Comparison of ENCODE assay signal across 14 cellular contexts in the genomic region with DNA sequence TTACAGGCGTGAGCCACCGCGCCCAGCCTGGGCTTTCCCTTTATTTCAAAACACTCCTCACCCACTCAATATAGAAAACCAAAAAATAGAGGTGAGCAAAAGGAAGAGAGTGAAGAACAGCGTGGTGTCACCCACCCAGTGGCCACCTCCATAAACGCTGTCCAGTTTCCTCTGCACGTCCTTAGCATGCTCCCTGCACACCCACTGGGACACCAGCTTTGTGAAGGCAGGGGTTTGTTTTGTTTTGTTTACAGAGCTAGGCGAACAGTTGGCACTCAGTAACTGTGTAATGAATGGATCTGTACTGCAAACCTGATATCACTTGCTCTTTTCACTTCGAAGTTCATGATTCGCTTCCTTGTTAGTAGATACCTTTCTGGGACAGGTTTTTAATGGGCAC.
A peak's percentile ranks its signal among the peaks of the same experiment; 100 is the strongest.
DNase-seq lines count a peak whose midpoint lies in the region; ATAC-seq and TF ChIP-seq lines count a peak whose summit lies in the region.
"Had no signal": no experiment of that assay in that cellular context is flagged by ENCODE, and none has a peak within 500 bp of the region (broad histone marks: within the 10 kb centered on the region; RNA-seq: fewer than 3 reads in every experiment).

No MANE protein-coding gene starts in this region.

- no peaks in the 10 kb centered on the region for H3K27me3 Mint-ChIP-seq in activated T-helper 17 cell treated with anti-CD3 and anti-CD28 coated beads, Interleukin-2, amount 50 U/mL, for 72 hours
- no peaks in the 10 kb centered on the region for H3K27me3 Mint-ChIP-seq in natural killer cell (ENCODE audit: low read depth in 2 of 2)

- no peaks in the 10 kb centered on the region for H3K4me1 ChIP-seq in HEK293 (ENCODE audit: control insufficient read depth, insufficient read depth, low read length)

- no peaks in the 10 kb centered on the region for H3K9me3 ChIP-seq in HEK293 (ENCODE audit: control insufficient read depth, insufficient read depth, low read depth, low read length)

- H3K27ac ChIP-seq in HEK293 (ENCODE audit: extremely low read depth, low read depth, low read length) = no peak overlapping the region
- H3K27ac ChIP-seq: 22Rv1 had no signal

- POLR2A ChIA-PET in HEK293 (lab: Yijun Ruan, JAX) (no interaction called here), GM10248 (lab: Yijun Ruan, JAX) (no interaction called here)

- H3K4me1 Mint-ChIP-seq in activated T-helper 17 cell treated with anti-CD3 and anti-CD28 coated beads, Interleukin-2, amount 50 U/mL, for 72 hours = peaks cover 30% of the 10 kb centered on the region
- peaks cover 70 to 80% of the 10 kb centered on the region in 2 donors for H3K4me1 Mint-ChIP-seq in natural killer cell

- ATAC-seq in activated T-helper 17 cell treated with anti-CD3 and anti-CD28 coated beads, Interleukin-2, amount 50 U/mL, for 72 hours (replicated peaks) = peak; percentile 14
- ATAC-seq in natural killer cell (no peak), HG03442 (IDR thresholded peaks at IDR 0.05; ENCODE audit: unreplicated experiment) (no peak)

- peak; percentile 49 for DNase-seq in DMS153 (lab: John Stamatoyannopoulos, UW)
- no peak for DNase-seq in DMS153 treated with DMSO at 0.1 percent for 48 hours (lab: John Stamatoyannopoulos, UW; ENCODE audit: unreplicated experiment)
- no peak for DNase-seq in natural killer cell
- no peak for DNase-seq in GM10248 (ENCODE audit: extremely low spot score)
- no peak for DNase-seq in NCI-H2227 (lab: John Stamatoyannopoulos, UW; ENCODE audit: unreplicated experiment)
- DNase-seq: H9, NCI-H1436 treated with DMSO at 0.1 percent for 48 hours, NCI-H2029 treated with DMSO at 0.1 percent for 48 hours, NCI-H524, SHP77 treated with DMSO at 0.1 percent for 48 hours had no signal

- H3K4me3 Mint-ChIP-seq in activated T-helper 17 cell treated with anti-CD3 and anti-CD28 coated beads, Interleukin-2, amount 50 U/mL, for 72 hours = no peak overlapping the region
- no peak overlapping the region for H3K4me3 Mint-ChIP-seq in natural killer cell
- H3K4me3 Mint-ChIP-seq: H9 had no signal

- intact Hi-C loops in natural killer cell (cut with micrococcal nuclease) = no loop called here

- CTCF ChIA-PET in HEK293 (lab: Yijun Ruan, JAX) (no interaction called here), GM10248 (lab: Yijun Ruan, JAX) (interaction anchor here (1.2 kb wide), 1 partner anchor 25 kb away, joined by 3 read pairs; no protein-coding TSS in a partner anchor)

- H3K9me3 Mint-ChIP-seq in activated T-helper 17 cell treated with anti-CD3 and anti-CD28 coated beads, Interleukin-2, amount 50 U/mL, for 72 hours = no peaks in the 10 kb centered on the region
- H3K9me3 Mint-ChIP-seq in natural killer cell = no peaks in the 10 kb centered on the region
- H3K9me3 Mint-ChIP-seq: H9 had no signal

- TF ChIP-seq CTCF in HEK293 (tag by site-specific recombination; IDR thresholded peaks at IDR 0.05) = no peak
- no peak for TF ChIP-seq CTCF in natural killer cell (IDR thresholded peaks at IDR 0.05)
- no peak for TF ChIP-seq CTCF in GM10248 (IDR thresholded peaks at IDR 0.05; ENCODE audit: control extremely low read depth, extremely low read depth, low read depth, missing control alignments)

- H3K4me3 ChIP-seq in HEK293 (ENCODE audit: low read depth, low read length) = no peak overlapping the region

- no peaks in the 10 kb centered on the region for H3K36me3 ChIP-seq in HEK293 (ENCODE audit: control insufficient read depth in 2 of 2, insufficient read depth in 1 of 2, low read length in 2 of 2)

- H3K36me3 Mint-ChIP-seq in activated T-helper 17 cell treated with anti-CD3 and anti-CD28 coated beads, Interleukin-2, amount 50 U/mL, for 72 hours (ENCODE audit: low read depth) = no peaks in the 10 kb centered on the region
- no peaks in the 10 kb centered on the region for H3K36me3 Mint-ChIP-seq in natural killer cell

- peak overlapping the region; percentile 25 for H3K27ac Mint-ChIP-seq in activated T-helper 17 cell treated with anti-CD3 and anti-CD28 coated beads, Interleukin-2, amount 50 U/mL, for 72 hours
- peak overlapping the region; percentile 65 to 90 for H3K27ac Mint-ChIP-seq in natural killer cell

TF ChIP-seq in HEK293, 187 proteins besides CTCF, POLR2A, EP300 and RAD21:
- no peak for TF ChIP-seq ZNF692 (tag by site-specific recombination; IDR thresholded peaks at IDR 0.05)
- peak; percentile 79 for TF ChIP-seq ZIC2 (tag by site-specific recombination; IDR thresholded peaks at IDR 0.05)
